In the genomic region with DNA sequence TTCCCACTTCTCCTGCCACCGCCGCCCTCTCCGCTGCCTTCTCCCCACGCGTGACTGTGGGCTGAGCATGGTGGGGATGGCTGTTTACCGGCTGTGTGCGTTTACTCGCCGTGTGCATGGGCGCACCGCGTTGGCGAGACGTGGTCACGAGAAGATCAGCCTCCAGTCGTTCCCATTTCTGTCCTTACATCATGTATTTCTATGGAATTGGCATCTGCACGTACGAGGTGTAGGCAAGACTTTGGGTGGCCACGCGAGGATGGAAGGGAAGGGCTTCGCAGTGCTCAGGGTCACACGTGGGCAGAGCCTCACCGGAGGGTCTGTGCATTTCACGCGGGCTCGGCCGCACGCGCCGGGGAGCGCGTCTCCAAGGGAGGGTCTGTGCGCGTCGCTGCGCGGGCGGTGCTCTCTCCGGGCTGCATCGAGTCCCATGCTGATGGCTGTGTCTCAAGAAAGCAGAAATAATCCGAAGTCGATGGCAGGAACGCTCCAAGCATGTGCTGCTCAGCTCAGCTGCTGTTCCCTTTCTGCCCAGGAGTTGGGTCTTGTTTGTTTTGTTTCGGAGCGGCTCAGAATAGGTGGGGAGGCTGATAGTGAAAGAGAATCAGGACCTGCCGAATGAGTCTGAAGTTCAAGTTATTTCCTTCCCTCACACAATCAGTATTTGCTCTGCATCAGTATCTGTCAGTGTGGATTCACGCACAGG, we compare ENCODE assay signal across 8 cellular contexts. TPM values are rescaled to one million over a fixed set of nuclear protein-coding genes. Genes with fewer than 3 reads are reported as not detected.
DNase-seq lines count a peak whose midpoint lies in the region; ATAC-seq and TF ChIP-seq lines count a peak whose summit lies in the region.

No MANE protein-coding gene starts in this region.

- H3K4me2 ChIP-seq in osteoblast (ENCODE audit: insufficient read depth, low read length) = peak overlapping the region; percentile 99

- H3K27ac ChIP-seq in RWPE1 (peak overlapping the region; percentile 68; the same call in 1 of the 2 replicates), osteoblast (ENCODE audit: low read depth, low read length) (no peak overlapping the region), vagina (peak overlapping the region; percentile 94)

- DNase-seq in G401 (ENCODE audit: low spot score) = peak; percentile 69
- peak; percentile 29 for DNase-seq in RWPE1 (ENCODE audit: low spot score)
- DNase-seq in activated naive CD4-positive, alpha-beta T cell treated with anti-CD3 and anti-CD28 coated beads, Interleukin-2, amount 50 U/mL, for 72 hours (ENCODE audit: low spot score in 2 of 2) = peak in 1 of 2 donors; percentile 44
- peak; percentile 73 for DNase-seq in Right ventricle myocardium inferior (ENCODE audit: missing footprints)
- DNase-seq in osteoblast (ENCODE audit: insufficient read length, low spot score, missing footprints) = peak; percentile 92
- no peak for DNase-seq in vagina (ENCODE audit: extremely low spot score in 2 of 2)

- H3K79me2 ChIP-seq in osteoblast (ENCODE audit: insufficient read depth, low read length) = peaks cover 2% of the 10 kb centered on the region

- TF ChIP-seq POLR2A in vagina (IDR thresholded peaks at IDR 0.05) = no peak

- peak overlapping the region; percentile 91 for H2AFZ ChIP-seq in osteoblast (ENCODE audit: low read length)

- peak overlapping the region; percentile 84 for H3K4me3 ChIP-seq in osteoblast (ENCODE audit: insufficient read depth, low read length)
- peak overlapping the region; percentile 64 to 84 for H3K4me3 ChIP-seq in vagina

- no peaks in the 10 kb centered on the region for H3K9me3 ChIP-seq in osteoblast (ENCODE audit: low read depth, low read length)
- H3K9me3 ChIP-seq in vagina = no peaks in the 10 kb centered on the region

- H4K20me1 ChIP-seq in osteoblast (ENCODE audit: insufficient read depth, low read length) = no peaks in the 10 kb centered on the region

- in situ Hi-C loops in G401 (cut with HindIII; ENCODE audit: low sequenced_read_pairs) = no loop called here

- no peaks in the 10 kb centered on the region for H3K36me3 ChIP-seq in osteoblast (ENCODE audit: insufficient read depth, low read length)
- H3K36me3 ChIP-seq in vagina = no peaks in the 10 kb centered on the region

- intact Hi-C loops in Right ventricle myocardium inferior (cut with DNase I) = no loop called here
- intact Hi-C loops in vagina (cut with DNase I) = no loop called here

- peaks cover 5% of the 10 kb centered on the region for H3K27me3 ChIP-seq in osteoblast (ENCODE audit: insufficient read depth, low read length)
- H3K27me3 ChIP-seq in vagina = no peaks in the 10 kb centered on the region

- H3K36me3 Mint-ChIP-seq in activated naive CD4-positive, alpha-beta T cell treated with anti-CD3 and anti-CD28 coated beads, Interleukin-2, amount 50 U/mL, for 72 hours = peaks cover 10 to 14% of the 10 kb centered on the region in 2 donors

- CTCF ChIA-PET in RWPE1 (lab: Yijun Ruan, JAX) = interaction anchor here (0.6 to 0.7 kb wide), 2 partner anchors 22 to 306 kb away, joined by 4 read pairs; no protein-coding TSS in a partner anchor

- H3K9me3 Mint-ChIP-seq in activated naive CD4-positive, alpha-beta T cell treated with anti-CD3 and anti-CD28 coated beads, Interleukin-2, amount 50 U/mL, for 72 hours = no peaks in the 10 kb centered on the region

- POLR2A ChIA-PET in RWPE1 (lab: Yijun Ruan, JAX; ENCODE audit: low non-redundant PET) = no interaction called here

- H3K4me1 ChIP-seq in osteoblast (ENCODE audit: insufficient read depth, low read length) (peaks cover 11% of the 10 kb centered on the region), vagina (peaks cover 34% of the 10 kb centered on the region)

- ATAC-seq in HG02678 (IDR thresholded peaks at IDR 0.05; ENCODE audit: unreplicated experiment) = peak; percentile 37
- ATAC-seq in activated naive CD4-positive, alpha-beta T cell treated with anti-CD3 and anti-CD28 coated beads, Interleukin-2, amount 50 U/mL, for 72 hours = peak in 1 of 2 donors; percentile 53
- peak; percentile 32 for ATAC-seq in Right ventricle myocardium inferior
- ATAC-seq in HG03460 (IDR thresholded peaks at IDR 0.05; ENCODE audit: unreplicated experiment) = no peak

- H3K27ac Mint-ChIP-seq in activated naive CD4-positive, alpha-beta T cell treated with anti-CD3 and anti-CD28 coated beads, Interleukin-2, amount 50 U/mL, for 72 hours = peak overlapping the region; percentile 79 to 95

- no peak for TF ChIP-seq CTCF in RWPE1 (conservative IDR thresholded peaks at IDR 0.05; ENCODE audit: low read depth)
- TF ChIP-seq CTCF in osteoblast (IDR thresholded peaks at IDR 0.05; ENCODE audit: extremely low read depth, low read depth, low read length) = no peak
- TF ChIP-seq CTCF in vagina (IDR thresholded peaks at IDR 0.05) = no peak

RNA-seq across cellular contexts. Expression of a gene that starts 1.0 kb away (rescaled TPM):
- 0.10 TPM in 1 of 2 replicates, not detected in the other for total RNA-seq in G401 (2014; rRNA removed; shearing (Covaris generic))
- total RNA-seq in activated naive CD4-positive, alpha-beta T cell treated with anti-CD3 and anti-CD28 coated beads, Interleukin-2, amount 50 U/mL, for 72 hours = 10 to 100 TPM in 1 of 2 donors, 1 to 10 TPM in 1; 1.1 to 13.0 TPM
- total RNA-seq in Right ventricle myocardium inferior (5.2 TPM), osteoblast (10.6 and 11.2 TPM in 2 replicates), vagina (12.8 TPM)

Comparison
In these comparisons a context has a peak if more than half of its experiments do, and no peak if none do; other contexts are left out.
1. DNase-seq: peak in G401 (single experiment), RWPE1 (single experiment), Right ventricle myocardium inferior (single experiment) and osteoblast (single experiment); none in vagina (0 of 2).